7 cellular contexts compared by ENCODE assay signal in the genomic region with DNA sequence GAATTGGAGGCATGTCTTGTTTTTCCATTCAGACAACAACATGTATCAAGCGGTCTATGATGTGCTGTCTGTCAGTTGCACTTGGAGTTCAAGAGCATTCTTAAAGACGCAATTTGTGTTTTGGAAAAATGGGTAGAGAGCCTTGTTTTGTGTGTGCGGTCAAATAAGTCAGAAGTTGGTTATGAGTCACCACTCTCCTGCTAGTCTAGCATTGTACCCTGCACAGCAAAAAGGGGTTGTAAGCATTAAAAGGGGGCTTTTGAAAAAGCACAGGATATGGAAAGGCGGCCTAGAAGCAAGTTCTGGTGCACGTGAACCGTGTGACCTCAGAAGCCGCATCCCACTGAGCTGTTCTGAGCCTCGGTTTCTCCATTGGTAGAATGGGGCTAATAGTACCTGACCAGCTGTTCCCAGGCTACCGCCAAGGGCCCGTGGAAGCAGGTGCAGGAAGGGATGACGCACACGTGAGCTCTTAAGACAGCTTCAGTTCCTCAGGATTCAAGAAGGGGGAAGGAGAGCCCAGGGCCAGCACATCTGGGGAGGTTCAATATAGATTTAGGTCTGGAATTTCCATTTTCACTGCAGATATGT.
DNase-seq lines count a peak whose midpoint lies in the region; ATAC-seq lines count a peak whose summit lies in the region.

No MANE protein-coding gene starts in this region.

- H3K4me3 Mint-ChIP-seq in stimulated activated naive CD8-positive, alpha-beta T cell treated with anti-CD3 and anti-CD28 coated beads, Interleukin-15, Interleukin-2, amounts not matched to agents 100 ng/mL and 50 ng/mL, for 24 hours = peak overlapping the region; percentile 57

- H3K4me3 ChIP-seq in SJSA1 = no peak overlapping the region

- H3K36me3 ChIP-seq in SJSA1 = no peaks in the 10 kb centered on the region

- H3K27me3 ChIP-seq in SJSA1 (replicated peaks) = no peaks in the 10 kb centered on the region

- peak overlapping the region; percentile 73 for H3K27ac ChIP-seq in SJSA1

- H3K27ac Mint-ChIP-seq in stimulated activated naive CD8-positive, alpha-beta T cell treated with anti-CD3 and anti-CD28 coated beads, Interleukin-15, Interleukin-2, amounts not matched to agents 100 ng/mL and 50 ng/mL, for 24 hours = peak overlapping the region; percentile 98

- DNase-seq in SJSA1 (ENCODE audit: low read depth in 1 of 2, low spot score in 2 of 2) (peak in 1 of 2 experiments; percentile 91), dermis blood vessel endothelial cell (peak; percentile 67), NK-92 (lab: John Stamatoyannopoulos, UW; ENCODE audit: unreplicated experiment) (no peak), NCI-H2081 treated with DMSO at 0.1 percent for 48 hours (lab: John Stamatoyannopoulos, UW) (no peak)

- peaks cover 96% of the 10 kb centered on the region for H3K4me1 Mint-ChIP-seq in stimulated activated naive CD8-positive, alpha-beta T cell treated with anti-CD3 and anti-CD28 coated beads, Interleukin-15, Interleukin-2, amounts not matched to agents 100 ng/mL and 50 ng/mL, for 24 hours (ENCODE audit: low read depth)

- no peaks in the 10 kb centered on the region for H3K9me3 ChIP-seq in SJSA1 (replicated peaks)

- no peaks in the 10 kb centered on the region for H3K27me3 Mint-ChIP-seq in stimulated activated naive CD8-positive, alpha-beta T cell treated with anti-CD3 and anti-CD28 coated beads, Interleukin-15, Interleukin-2, amounts not matched to agents 100 ng/mL and 50 ng/mL, for 24 hours

- H3K36me3 Mint-ChIP-seq in stimulated activated naive CD8-positive, alpha-beta T cell treated with anti-CD3 and anti-CD28 coated beads, Interleukin-15, Interleukin-2, amounts not matched to agents 100 ng/mL and 50 ng/mL, for 24 hours (ENCODE audit: low read depth) = peaks cover 3% of the 10 kb centered on the region

- H3K4me1 ChIP-seq in SJSA1 (replicated peaks) = peaks cover 69% of the 10 kb centered on the region

- H3K9me3 Mint-ChIP-seq in stimulated activated naive CD8-positive, alpha-beta T cell treated with anti-CD3 and anti-CD28 coated beads, Interleukin-15, Interleukin-2, amounts not matched to agents 100 ng/mL and 50 ng/mL, for 24 hours = no peaks in the 10 kb centered on the region

- peak; percentile 53 for ATAC-seq in GM18868 (IDR thresholded peaks at IDR 0.05; ENCODE audit: unreplicated experiment)
- ATAC-seq in HG02763 (IDR thresholded peaks at IDR 0.05; ENCODE audit: unreplicated experiment) = peak; percentile 26
